5 cellular contexts compared by ENCODE assay signal in the genomic region with DNA sequence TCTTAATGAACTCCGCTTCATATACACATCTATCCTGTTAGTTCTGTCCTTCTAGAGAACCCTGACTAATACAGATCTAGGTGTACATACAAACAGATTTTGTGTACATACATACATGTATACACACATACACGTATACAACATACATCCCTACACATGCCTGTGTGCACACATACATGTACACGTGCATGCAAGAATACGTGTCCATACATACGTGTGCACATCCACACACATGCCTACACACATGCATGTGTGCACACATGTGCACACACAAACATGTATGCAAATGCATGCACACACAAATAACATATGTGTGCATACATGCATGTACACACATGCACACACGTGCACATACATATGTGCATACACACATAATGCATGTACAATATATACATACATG. TPM values are rescaled to one million over a fixed set of nuclear protein-coding genes. Genes with fewer than 3 reads are reported as not detected.
DNase-seq lines count a peak whose midpoint lies in the region; ATAC-seq, FAIRE-seq and TF ChIP-seq lines count a peak whose summit lies in the region.
"Not testable (repeated sequence)": the region's sequence is repeated elsewhere in the genome, so short reads cannot be mapped to it uniquely, and the experiment has no call there.

No MANE protein-coding gene starts in this region.

- H3K36me3 ChIP-seq in HepG2 (replicated peaks in 1 of 2; ENCODE audit: control insufficient read depth in 1 of 2, insufficient read depth in 2 of 2, low read length in 2 of 2); trophoblast cell (ENCODE audit: control insufficient read depth in 1 of 2, insufficient read depth in 2 of 2, low read length in 2 of 2): not testable (repeated sequence)

- not testable (repeated sequence) for H2BK12ac ChIP-seq in trophoblast cell (ENCODE audit: low read length)

- not testable (repeated sequence) for H3K4me1 ChIP-seq in HepG2 (ENCODE audit: insufficient read depth, low read length); trophoblast cell (ENCODE audit: control insufficient read depth in 1 of 2, insufficient read depth in 2 of 2, low read length in 2 of 2)

- not testable (repeated sequence) for BruUV-seq in HepG2 (replicated peaks; lab: Mats Ljungman, UMichigan)

- H3K9ac ChIP-seq in HepG2 (ENCODE audit: insufficient read depth, low read depth, low read length); trophoblast cell (ENCODE audit: low read length): not testable (repeated sequence)

- H2AFZ ChIP-seq in HepG2 (ENCODE audit: low read length); trophoblast cell (ENCODE audit: insufficient read depth, low read length, poor library complexity): not testable (repeated sequence)

- H4K20me1 ChIP-seq in HepG2 (ENCODE audit: insufficient read depth, low read length), result not testable (repeated sequence)

- not testable (repeated sequence) for TF ChIP-seq POLR2A in H54 (IDR thresholded peaks at IDR 0.05; ENCODE audit: low read depth, low read length); HepG2 (IDR thresholded peaks at IDR 0.05; ENCODE audit: insufficient read depth in 1 of 2, low read depth in 2 of 2, low read length in 2 of 2)

- H3K27me3 ChIP-seq in HepG2 (ENCODE audit: control insufficient read depth in 1 of 2, insufficient read depth in 2 of 2, low read length in 2 of 2); trophoblast cell (ENCODE audit: insufficient read depth, low read length): not testable (repeated sequence)

- in situ Hi-C loops in HepG2 (cut with HindIII; ENCODE audit: extremely low pct_ligation_motif_present, low pct_unique_long_range_greater_than_20kb), result not testable (repeated sequence)

- H3K4me3 ChIP-seq in HepG2 (replicated peaks in 1 of 3; ENCODE audit: insufficient read depth in 1 of 3, low read depth in 2 of 3, low read length in 3 of 3); trophoblast cell (ENCODE audit: low read depth, low read length): not testable (repeated sequence)

- H2BK5ac ChIP-seq in trophoblast cell (ENCODE audit: low read depth, low read length, poor library complexity), result not testable (repeated sequence)

- CTCF ChIA-PET in HepG2 (lab: Yijun Ruan, JAX; ENCODE audit: low intra/inter-chr PET ratio, low total read pairs), result not testable (repeated sequence)

- H3K9me3 ChIP-seq in HepG2 (ENCODE audit: low read length); trophoblast cell (ENCODE audit: insufficient read depth, low read depth, low read length): not testable (repeated sequence)

- not testable (repeated sequence) for H2AK5ac ChIP-seq in trophoblast cell (ENCODE audit: low read length)

- peak overlapping the region; percentile 50 for H3K23ac ChIP-seq in trophoblast cell (ENCODE audit: low read length)

- TF ChIP-seq CTCF in HepG2 (CRISPR knock-in tag; IDR thresholded peaks at IDR 0.05), result not testable (repeated sequence)

- H3K4ac ChIP-seq in trophoblast cell (ENCODE audit: low read depth, low read length), result not testable (repeated sequence)

- not testable (repeated sequence) for H3K14ac ChIP-seq in trophoblast cell (ENCODE audit: low read length)

- not testable (repeated sequence) for H3K18ac ChIP-seq in trophoblast cell (ENCODE audit: low read length)

- intact Hi-C loops in HepG2 (cut with micrococcal nuclease; ENCODE audit: unreplicated experiment), result not testable (repeated sequence)

- not testable (repeated sequence) for ATAC-seq in HepG2

- H4K12ac ChIP-seq in trophoblast cell (ENCODE audit: low read depth, low read length), result not testable (repeated sequence)

- WGBS in HepG2 (ENCODE audit: low lambda C conversion rate), result 71% methylated on average over 6 of the region's 6 CpGs
- no CpG with 5 or more reads among the region's 6 CpGs for WGBS in trophoblast cell (ENCODE audit: extremely low coverage, insufficient coverage, insufficient read length)

- not testable (repeated sequence) for TF ChIP-seq RAD21 in HepG2 (CRISPR knock-in tag; IDR thresholded peaks at IDR 0.05)

- not testable (repeated sequence) for H4K91ac ChIP-seq in trophoblast cell (ENCODE audit: low read depth, low read length)

- not testable (repeated sequence) for H3K27ac ChIP-seq in HepG2 (ENCODE audit: extremely low read length, insufficient read depth, low read length); trophoblast cell (ENCODE audit: low read depth, low read length)

- H3K4me2 ChIP-seq in HepG2 (ENCODE audit: low read depth, low read length); trophoblast cell (ENCODE audit: low read length): not testable (repeated sequence)

- FAIRE-seq in H54 (lab: Jason Lieb, UNC), result peak; percentile 58
- FAIRE-seq in HTR-8/SVneo (lab: Jason Lieb, UNC), result peak; percentile 80
- not testable (repeated sequence) for FAIRE-seq in HepG2 (lab: Jason Lieb, UNC)
- peak; percentile 90 for FAIRE-seq in urothelium cell line (lab: Jason Lieb, UNC)

- not testable (repeated sequence) for H3K79me1 ChIP-seq in trophoblast cell (ENCODE audit: low read length)

- POLR2A ChIA-PET in HepG2 (lab: Yijun Ruan, JAX), result not testable (repeated sequence)

- not testable (repeated sequence) for DNase-seq in H54 (ENCODE audit: insufficient read length, low spot score); HTR-8/SVneo (ENCODE audit: insufficient read length, low spot score); HepG2 (ENCODE audit: low spot score); trophoblast cell; urothelium cell line (ENCODE audit: low spot score)

- not testable (repeated sequence) for H2BK120ac ChIP-seq in trophoblast cell (ENCODE audit: insufficient read depth, low read length, poor library complexity)

- not testable (repeated sequence) for TF ChIP-seq EP300 in HepG2 (IDR thresholded peaks at IDR 0.05; ENCODE audit: low read depth in 2 of 2, low read length in 2 of 2); HepG2 (CRISPR knock-in tag; IDR thresholded peaks at IDR 0.05; ENCODE audit: borderline replicate concordance)

- H4K8ac ChIP-seq in trophoblast cell (ENCODE audit: low read depth, low read length), result not testable (repeated sequence)

- not testable (repeated sequence) for H3K79me2 ChIP-seq in HepG2 (ENCODE audit: insufficient read depth, low read length); trophoblast cell (ENCODE audit: control insufficient read depth, insufficient read depth, low read length, poor library complexity)

TF ChIP-seq in HepG2, 621 proteins besides CTCF, POLR2A, EP300 and RAD21:
- TF ChIP-seq, protein P1, sequence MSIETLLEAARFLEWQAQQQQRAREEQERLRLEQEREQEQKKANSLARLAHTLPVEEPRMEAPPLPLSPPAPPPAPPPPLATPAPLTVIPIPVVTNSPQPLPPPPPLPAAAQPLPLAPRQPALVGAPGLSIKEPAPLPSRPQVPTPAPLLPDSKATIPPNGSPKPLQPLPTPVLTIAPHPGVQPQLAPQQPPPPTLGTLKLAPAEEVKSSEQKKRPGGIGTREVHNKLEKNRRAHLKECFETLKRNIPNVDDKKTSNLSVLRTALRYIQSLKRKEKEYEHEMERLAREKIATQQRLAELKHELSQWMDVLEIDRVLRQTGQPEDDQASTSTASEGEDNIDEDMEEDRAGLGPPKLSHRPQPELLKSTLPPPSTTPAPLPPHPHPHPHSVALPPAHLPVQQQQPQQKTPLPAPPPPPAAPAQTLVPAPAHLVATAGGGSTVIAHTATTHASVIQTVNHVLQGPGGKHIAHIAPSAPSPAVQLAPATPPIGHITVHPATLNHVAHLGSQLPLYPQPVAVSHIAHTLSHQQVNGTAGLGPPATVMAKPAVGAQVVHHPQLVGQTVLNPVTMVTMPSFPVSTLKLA (IDR thresholded peaks at IDR 0.05), result peak; percentile 8

RNA-seq across cellular contexts. Expression of a gene that starts 10.5 kb away (rescaled TPM):
- total RNA-seq in HepG2 (2016; rRNA removed; fragmentation: Illumina TruSeq; extraction: Trizol), result 22.8 and 35.0 TPM in 2 replicates
- 2.0 and 2.8 TPM in 2 replicates for total RNA-seq in HepG2 (2016; cell fraction: cytosol; rRNA removed; fragmentation: Illumina TruSeq; extraction: Trizol; ENCODE audit: low read depth)
- 22.8 and 33.7 TPM in 2 replicates for total RNA-seq in HepG2 (2016; cell fraction: insoluble cytoplasmic fraction; rRNA removed; fragmentation: Illumina TruSeq; extraction: Trizol)
- 10.6 and 11.6 TPM in 2 replicates for total RNA-seq in HepG2 (2016; cell fraction: membrane; rRNA removed; fragmentation: Illumina TruSeq; extraction: Trizol)
- total RNA-seq in HepG2 (2016; cell fraction: nucleus; rRNA removed; fragmentation: Illumina TruSeq; extraction: Trizol), result 23.7 and 24.9 TPM in 2 replicates
- polyA plus RNA-seq in HepG2 (2011; rRNA removed), result 8.3 and 8.5 TPM in 2 replicates
- polyA plus RNA-seq in HepG2 (2011; cell fraction: cytosol; rRNA removed), result 3.0 and 5.0 TPM in 2 replicates
- 11.1 and 13.3 TPM in 2 replicates for polyA plus RNA-seq in HepG2 (2011; cell fraction: nucleus; rRNA removed)
- 12.5 and 13.2 TPM in 2 replicates for polyA plus RNA-seq in HepG2 (2012)
- polyA plus RNA-seq in HepG2 (2016; cell fraction: cytosol; fragmentation: Illumina TruSeq; extraction: Trizol; ENCODE audit: low read depth), result 0.60 and 0.61 TPM in 2 replicates
- 15.9 and 18.7 TPM in 2 replicates for polyA plus RNA-seq in HepG2 (2016; cell fraction: insoluble cytoplasmic fraction; fragmentation: Illumina TruSeq; extraction: Trizol; ENCODE audit: low read depth)
- polyA plus RNA-seq in HepG2 (2016; cell fraction: membrane; fragmentation: Illumina TruSeq; extraction: Trizol; ENCODE audit: low read depth), result 2.9 and 3.1 TPM in 2 replicates
- polyA plus RNA-seq in HepG2 (2016; cell fraction: nucleus; fragmentation: Illumina TruSeq; extraction: Trizol; ENCODE audit: insufficient read depth, low read depth), result 20.1 and 21.2 TPM in 2 replicates
- polyA minus RNA-seq in HepG2 (2011; rRNA and poly(A)+ RNA removed; ENCODE audit: low replicate concordance), result 19.1 and 26.3 TPM in 2 replicates
- 9.1 and 11.3 TPM in 2 replicates for polyA minus RNA-seq in HepG2 (2011; cell fraction: cytosol; rRNA and poly(A)+ RNA removed)
- polyA minus RNA-seq in HepG2 (2011; cell fraction: nucleus; rRNA and poly(A)+ RNA removed), result 35.5 and 35.9 TPM in 2 replicates
- polyA plus RNA-seq in trophoblast cell (2013), result 11.0 and 11.2 TPM in 2 replicates
